In the genomic region with DNA sequence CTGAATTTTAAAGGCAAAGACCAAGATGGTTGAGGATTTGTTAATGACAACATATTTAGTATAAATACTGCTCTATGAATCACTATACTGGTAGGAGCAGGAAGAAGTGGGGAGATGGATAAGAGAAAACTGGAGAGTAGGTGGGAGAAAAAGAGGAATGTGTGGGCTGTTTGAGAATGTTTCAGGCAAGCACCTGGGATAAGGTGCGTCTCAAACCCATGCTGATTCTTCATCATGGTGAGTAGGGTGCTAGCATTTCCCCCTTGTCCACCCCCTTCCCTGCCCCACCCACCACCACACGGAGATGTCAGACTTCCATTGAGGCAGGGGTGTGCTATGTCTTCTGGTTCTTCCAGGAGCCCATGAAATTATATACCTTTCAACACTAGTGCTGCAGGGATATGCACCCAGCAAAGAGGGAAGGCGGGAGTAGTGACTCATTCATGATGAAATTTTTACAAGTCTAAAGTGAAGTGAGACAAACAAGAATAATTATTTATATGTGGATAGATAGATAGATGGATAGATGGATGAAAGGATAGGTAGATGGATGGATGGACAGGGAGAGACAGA, we compare ENCODE assay signal across 24 cellular contexts. TPM values are rescaled to one million over a fixed set of nuclear protein-coding genes. Genes with fewer than 3 reads are reported as not detected.
A peak's percentile ranks its signal among the peaks of the same experiment; 100 is the strongest.
DNase-seq lines count a peak whose midpoint lies in the region; ATAC-seq and TF ChIP-seq lines count a peak whose summit lies in the region.
"Had no signal": no experiment of that assay in that cellular context is flagged by ENCODE, and none has a peak within 500 bp of the region (broad histone marks: within the 10 kb centered on the region; RNA-seq: fewer than 3 reads in every experiment).

No MANE protein-coding gene starts in this region.

- H3K14ac ChIP-seq in mesenchymal stem cell (ENCODE audit: low read length in 2 of 2), result no peak overlapping the region

- no peaks in the 10 kb centered on the region for H3K79me2 ChIP-seq in PC-3 (ENCODE audit: low read length)

- H3K27me3 ChIP-seq in PC-3 (ENCODE audit: low read length), result 0 out of 2 replicates have a peak, but pooled peaks cover 5% of the 10 kb centered on the region
- peaks cover 0 to 31% of the 10 kb centered on the region in 2 experiments for H3K27me3 ChIP-seq in mesenchymal stem cell (ENCODE audit: control insufficient read depth in 1 of 2, insufficient read depth in 1 of 2, low read length in 2 of 2)
- H3K27me3 ChIP-seq: colonic mucosa, testis had no signal

- H2BK12ac ChIP-seq in mesenchymal stem cell (ENCODE audit: low read length in 2 of 2), result no peak overlapping the region

- H3K4me2 ChIP-seq in PC-3 (ENCODE audit: low read length), result no peak overlapping the region
- H3K4me2 ChIP-seq in mesenchymal stem cell (ENCODE audit: low read length, poor library complexity, severe bottlenecking), result no peak overlapping the region

- H3K9me3 ChIP-seq in PC-3 (ENCODE audit: low read length) (no peaks in the 10 kb centered on the region), mesenchymal stem cell (ENCODE audit: control insufficient read depth, low read length) (no peaks in the 10 kb centered on the region)
- H3K9me3 ChIP-seq: BE2C, colonic mucosa, testis had no signal

- 75% methylated on average over 2 of the region's 3 CpGs for WGBS in mesenchymal stem cell

- no peak overlapping the region for H2BK120ac ChIP-seq in mesenchymal stem cell (ENCODE audit: low read depth, low read length)

- no peak overlapping the region for H2BK5ac ChIP-seq in mesenchymal stem cell (ENCODE audit: low read depth, low read length, poor library complexity, severe bottlenecking)

- H3K18ac ChIP-seq in mesenchymal stem cell (ENCODE audit: low read depth in 1 of 2, low read length in 2 of 2), result no peak overlapping the region

- no peak overlapping the region for H4K91ac ChIP-seq in mesenchymal stem cell (ENCODE audit: low read length)

- no peak overlapping the region for H3K9ac ChIP-seq in PC-3 (ENCODE audit: low read length)
- H3K9ac ChIP-seq in mesenchymal stem cell (ENCODE audit: low read length), result peak overlapping the region; percentile 67

- CTCF ChIA-PET in PC-3 (lab: Charles Lee), result no interaction called here

- no peak overlapping the region for H2BK15ac ChIP-seq in mesenchymal stem cell (ENCODE audit: low read depth, poor library complexity, severe bottlenecking)

- no peak overlapping the region for H3K4me3 ChIP-seq in PC-3 (ENCODE audit: low read length)
- no peak overlapping the region for H3K4me3 ChIP-seq in epithelial cell of esophagus (ENCODE audit: low read length)
- H3K4me3 ChIP-seq in mesenchymal stem cell (ENCODE audit: insufficient read depth in 1 of 2, low read depth in 1 of 2, low read length in 2 of 2), result peak overlapping the region in 1 of 2 experiments; percentile 11
- H3K4me3 ChIP-seq: colonic mucosa, testis had no signal

- H4K20me1 ChIP-seq in PC-3 (ENCODE audit: low read length), result no peaks in the 10 kb centered on the region

- no peaks in the 10 kb centered on the region for H3K79me1 ChIP-seq in mesenchymal stem cell (replicated peaks; ENCODE audit: low read length, poor library complexity, severe bottlenecking)

- no peaks in the 10 kb centered on the region for H3F3A ChIP-seq in PC-3 (ENCODE audit: low read length, unreplicated experiment)

- intact Hi-C loops in PC-3 (cut with micrococcal nuclease), result loop anchor here (5.0 kb wide), 1 partner anchor 131 kb away; no protein-coding TSS in a partner anchor

- ATAC-seq in PC-3 (peak; percentile 66), GM19035 (IDR thresholded peaks at IDR 0.05; ENCODE audit: unreplicated experiment) (no peak)
- ATAC-seq: activated T-helper 17 cell treated with anti-CD3 and anti-CD28 coated beads, Interleukin-2, amount 50 U/mL, for 72 hours; Panc1 had no signal

- no peak overlapping the region for H2AK5ac ChIP-seq in mesenchymal stem cell (ENCODE audit: low read length, severe bottlenecking)

- H3K23ac ChIP-seq in mesenchymal stem cell (ENCODE audit: low read length in 2 of 2), result no peak overlapping the region

- no peak overlapping the region for H3K4ac ChIP-seq in mesenchymal stem cell (ENCODE audit: low read depth in 1 of 2, low read length in 2 of 2)

- H3K9me2 ChIP-seq in PC-3 (replicated peaks; ENCODE audit: low read length), result no peaks in the 10 kb centered on the region

- H3K27ac ChIP-seq in PC-3 (ENCODE audit: low read length) (no peak overlapping the region), mesenchymal stem cell (ENCODE audit: low read length, poor library complexity, severe bottlenecking) (no peak overlapping the region)
- H3K27ac ChIP-seq: colonic mucosa, testis had no signal

- H3K36me3 ChIP-seq in PC-3 (ENCODE audit: low read depth, low read length), result no peaks in the 10 kb centered on the region
- H3K36me3 ChIP-seq in mesenchymal stem cell (ENCODE audit: control insufficient read depth in 1 of 2, insufficient read depth in 2 of 2, low read depth in 1 of 2, low read length in 2 of 2), result no peaks in the 10 kb centered on the region
- H3K36me3 ChIP-seq: BE2C, colonic mucosa had no signal

- no peaks in the 10 kb centered on the region for H3K4me1 ChIP-seq in PC-3 (ENCODE audit: insufficient read depth, low read length)
- peaks cover 2% of the 10 kb centered on the region for H3K4me1 ChIP-seq in mesenchymal stem cell (ENCODE audit: control insufficient read depth, insufficient read depth, low read depth, low read length)
- H3K4me1 ChIP-seq: BE2C, colonic mucosa had no signal

- no peak for TF ChIP-seq CTCF in PC-3 (conservative IDR thresholded peaks at IDR 0.05; ENCODE audit: low read depth, low read length)
- no peak for TF ChIP-seq CTCF in epithelial cell of esophagus (IDR thresholded peaks at IDR 0.05; ENCODE audit: insufficient read depth, low read depth, low read length, missing control alignments)

- H4K8ac ChIP-seq in mesenchymal stem cell (ENCODE audit: low read length), result no peak overlapping the region

- H2AFZ ChIP-seq in PC-3 (ENCODE audit: low read length), result no peak overlapping the region
- no peak overlapping the region for H2AFZ ChIP-seq in mesenchymal stem cell (ENCODE audit: low read depth, low read length)

- POLR2A ChIA-PET in PC-3 (lab: Charles Lee; ENCODE audit: unreplicated experiment), result no interaction called here

- DNase-seq in GM03348 (ENCODE audit: low spot score), result peak; percentile 17
- DNase-seq in PC-3, result peak; percentile 38
- DNase-seq in epithelial cell of esophagus (ENCODE audit: low read depth), result peak; percentile 79
- no peak for DNase-seq in mesenchymal stem cell
- DNase-seq in effector CD8-positive, alpha-beta T cell (lab: John Stamatoyannopoulos, UW), result no peak
- no peak for DNase-seq in activated CD4-positive, alpha-beta T cell treated with anti-CD3 and anti-CD28 coated beads for 4 hours
- DNase-seq: activated CD4-positive, alpha-beta T cell treated with anti-CD3 and anti-CD28 coated beads for 48 hours; activated naive CD4-positive, alpha-beta T cell treated with anti-CD3 and anti-CD28 coated beads, Interleukin-2, amount 50 U/mL, for 16 hours; amygdala; BE2C; colonic mucosa; DMS 273 treated with DMSO at 0.1 percent for 48 hours; effector CD4-positive, alpha-beta T cell; H7; NCI-H1436; NCI-H345; retina; SHP77 treated with DMSO at 0.1 percent for 48 hours; stimulated activated CD4-positive, alpha-beta T cell treated with anti-CD3 and anti-CD28 coated beads, Interleukin-1b, Interleukin-23, amount 100 ng/mL, for 48 hours; stimulated activated naive CD4-positive, alpha-beta T cell treated with Interleukin-2 at 50 U/mL for 16 hours had no signal

- no TSS peak for BruUV-seq in PC-3 (replicated peaks; lab: Mats Ljungman, UMichigan)

RNA-seq across cellular contexts. Expression of a gene that starts 54.3 kb away (rescaled TPM):
- 7.0 and 7.1 TPM in 2 replicates for total RNA-seq in PC-3 (2014; rRNA removed)
- 4.6 TPM for polyA plus RNA-seq in mesenchymal stem cell (2013, experiment 1 of 2)
- 5.1 TPM for polyA plus RNA-seq in mesenchymal stem cell (2013, experiment 2 of 2)

Comparison
In these comparisons a context has a peak if more than half of its experiments do, and no peak if none do; other contexts are left out.
1. DNase-seq: peak in GM03348 (single experiment), PC-3 (single experiment) and epithelial cell of esophagus (single experiment); none in mesenchymal stem cell (single experiment), effector CD8-positive, alpha-beta T cell (single experiment) and activated CD4-positive, alpha-beta T cell treated with anti-CD3 and anti-CD28 coated beads for 4 hours (0 of 2).